In the genomic region with DNA sequence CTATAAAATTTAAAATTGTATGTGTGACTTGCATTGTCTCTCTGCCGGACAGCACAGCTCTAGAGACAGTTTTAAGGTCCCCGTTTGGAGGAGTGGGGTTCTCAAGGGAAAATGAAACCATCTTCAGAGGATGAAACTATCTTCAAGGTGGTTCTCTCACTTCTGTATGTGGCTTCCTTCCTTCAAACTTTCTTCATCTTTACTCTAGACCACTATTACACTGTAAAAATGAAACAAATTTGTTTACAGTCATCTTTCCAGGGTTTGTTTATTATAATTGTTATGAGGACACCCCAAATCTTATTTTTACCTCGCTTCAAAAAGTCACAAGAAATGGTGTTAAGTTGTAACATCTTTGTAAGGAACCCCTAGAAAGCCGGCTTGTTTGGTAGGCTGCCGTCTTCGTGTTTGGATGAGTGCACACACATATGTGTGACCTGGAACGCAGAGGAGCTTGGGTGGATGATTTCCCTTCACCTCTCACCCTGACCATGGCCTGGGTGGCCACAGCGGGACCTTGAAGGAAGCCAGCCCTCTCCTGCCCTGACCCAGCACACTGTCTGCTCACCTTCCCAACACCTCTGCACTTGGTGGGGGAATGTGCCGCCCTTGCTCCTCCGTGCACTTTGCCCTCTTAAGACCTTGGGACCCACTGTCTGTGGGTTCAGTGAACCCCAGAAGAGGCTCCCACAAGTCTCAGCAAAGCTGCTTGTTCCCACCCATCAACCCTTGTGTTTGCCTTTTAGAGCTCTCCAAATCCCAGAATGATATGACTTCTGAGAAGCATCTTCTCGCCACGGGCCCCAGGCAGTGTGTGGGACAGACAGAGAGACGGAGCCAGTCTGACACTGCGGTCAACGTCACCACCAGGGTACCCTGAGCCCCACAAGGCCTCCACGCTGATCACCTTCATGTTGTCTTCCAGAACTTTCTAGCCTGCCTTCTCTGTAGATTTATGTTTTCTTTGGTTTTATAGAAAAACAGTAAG, we compare ENCODE assay signal across 9 cellular contexts.
DNase-seq lines count a peak whose midpoint lies in the region; ATAC-seq and TF ChIP-seq lines count a peak whose summit lies in the region.
"Had no signal": no experiment of that assay in that cellular context is flagged by ENCODE, and none has a peak within 500 bp of the region (broad histone marks: within the 10 kb centered on the region; RNA-seq: fewer than 3 reads in every experiment).

No MANE protein-coding gene starts in this region.

- H3K4me2 ChIP-seq in mammary epithelial cell (ENCODE audit: insufficient read depth, low read depth, low read length), result no peak overlapping the region

- no peaks in the 10 kb centered on the region for H4K20me1 ChIP-seq in mammary epithelial cell (ENCODE audit: insufficient read depth, low read length)

- H3K4me1 Mint-ChIP-seq in naive thymus-derived CD4-positive, alpha-beta T cell, result peaks cover 28 to 78% (median 36%) of the 10 kb centered on the region in 7 donors

- peak overlapping the region; percentile 31 for H3K4me3 ChIP-seq in naive thymus-derived CD4-positive, alpha-beta T cell (ENCODE audit: low read length)
- no peak overlapping the region for H3K4me3 ChIP-seq in mammary epithelial cell (replicated peaks in 1 of 3; ENCODE audit: insufficient read depth in 1 of 3, low read depth in 2 of 3, low read length in 3 of 3)

- peak overlapping the region in 9 of 10 donors; percentile 23 to 71 (median 49) for H3K4me3 Mint-ChIP-seq in naive thymus-derived CD4-positive, alpha-beta T cell
- H3K4me3 Mint-ChIP-seq: nephron had no signal

- in situ Hi-C loops in mammary epithelial cell (cut with MboI; ENCODE audit: low sequenced_read_pairs in 2 of 2), result no loop called here

- H3K27ac Mint-ChIP-seq in naive thymus-derived CD4-positive, alpha-beta T cell, result peak overlapping the region; percentile 63 to 90 (median 76)

- CTCF ChIA-PET in naive thymus-derived CD4-positive, alpha-beta T cell (lab: Charles Lee), result interaction anchor here (0.6 to 1.7 kb wide), 3 partner anchors 13 to 75 kb away, joined by 3 to 5 read pairs (median 4); no protein-coding TSS in a partner anchor
- CTCF ChIA-PET in mammary epithelial cell (lab: Charles Lee; ENCODE audit: low non-redundant PET), result no interaction called here

- no peaks in the 10 kb centered on the region for H3K27me3 ChIP-seq in naive thymus-derived CD4-positive, alpha-beta T cell (ENCODE audit: control insufficient read depth in 2 of 2, insufficient read depth in 2 of 2, low read length in 2 of 2)
- no peaks in the 10 kb centered on the region for H3K27me3 ChIP-seq in mammary epithelial cell (ENCODE audit: insufficient read depth, low read length)

- H3K36me3 ChIP-seq in naive thymus-derived CD4-positive, alpha-beta T cell (ENCODE audit: control insufficient read depth in 2 of 3, insufficient read depth in 3 of 3, low read length in 3 of 3), result peaks cover 0 to 42% (median 4%) of the 10 kb centered on the region in 3 experiments
- no peaks in the 10 kb centered on the region for H3K36me3 ChIP-seq in mammary epithelial cell (ENCODE audit: insufficient read depth, low read length)

- no peak for TF ChIP-seq CTCF in mammary epithelial cell (conservative IDR thresholded peaks at IDR 0.05 in 1 of 2, IDR thresholded peaks at IDR 0.05 in 1 of 2; ENCODE audit: extremely low read depth in 1 of 2, insufficient read depth in 1 of 2, low read depth in 1 of 2, low read length in 2 of 2)

- BruUV-seq in mammary epithelial cell (replicated peaks; lab: Mats Ljungman, UMichigan), result no TSS peak

- H3K79me2 ChIP-seq in mammary epithelial cell (ENCODE audit: insufficient read depth, low read length), result no peaks in the 10 kb centered on the region

- H3K27me3 Mint-ChIP-seq in naive thymus-derived CD4-positive, alpha-beta T cell, result no peaks in the 10 kb centered on the region

- H3K9ac ChIP-seq in mammary epithelial cell (ENCODE audit: insufficient read depth, low read length), result no peak overlapping the region

- peaks cover 10 to 58% of the 10 kb centered on the region in 2 donors for H3K4me1 ChIP-seq in naive thymus-derived CD4-positive, alpha-beta T cell (ENCODE audit: control insufficient read depth in 2 of 2, insufficient read depth in 2 of 2, low read length in 2 of 2)
- H3K4me1 ChIP-seq in mammary epithelial cell (ENCODE audit: insufficient read depth, low read length), result peaks cover 15% of the 10 kb centered on the region

- 92% methylated on average over 16 of the region's 16 CpGs for WGBS in mammary epithelial cell (ENCODE audit: low coverage, missing lambda C conversion rate)

- no peaks in the 10 kb centered on the region for H3K9me3 ChIP-seq in naive thymus-derived CD4-positive, alpha-beta T cell (ENCODE audit: control insufficient read depth in 2 of 3, low read length in 3 of 3)
- no peaks in the 10 kb centered on the region for H3K9me3 ChIP-seq in mammary epithelial cell (replicated peaks; ENCODE audit: insufficient read depth, low read length)

- dilution Hi-C loops in mammary epithelial cell (cut with HindIII; ENCODE audit: low sequenced_read_pairs), result no loop called here

- POLR2A ChIA-PET in naive thymus-derived CD4-positive, alpha-beta T cell (lab: Charles Lee), result interaction anchor here (0.8 kb wide), 1 partner anchor 10 kb away, joined by 5 read pairs; no protein-coding TSS in a partner anchor

- no peak overlapping the region for H3K27ac ChIP-seq in naive thymus-derived CD4-positive, alpha-beta T cell (ENCODE audit: low read depth, low read length)
- H3K27ac ChIP-seq in mammary epithelial cell (ENCODE audit: insufficient read depth, low read depth, low read length), result no peak overlapping the region

- ATAC-seq in GM18867 (IDR thresholded peaks at IDR 0.05; ENCODE audit: unreplicated experiment), result peak; percentile 72
- ATAC-seq in GM21619 (IDR thresholded peaks at IDR 0.05; ENCODE audit: unreplicated experiment), result peak; percentile 63
- ATAC-seq in HG03565 (IDR thresholded peaks at IDR 0.05; ENCODE audit: unreplicated experiment), result peak; percentile 54
- ATAC-seq in naive thymus-derived CD4-positive, alpha-beta T cell, result peak; percentile 48

- intact Hi-C loops in naive thymus-derived CD4-positive, alpha-beta T cell (cut with micrococcal nuclease), result loop anchor here in 1 of 2 donors (5.0 kb wide), 1 partner anchor 390 kb away; no protein-coding TSS in a partner anchor
- intact Hi-C loops in mammary epithelial cell (cut with micrococcal nuclease), result no loop called here

- no peak overlapping the region for H2AFZ ChIP-seq in mammary epithelial cell (ENCODE audit: low read depth, low read length)

- DNase-seq in naive thymus-derived CD4-positive, alpha-beta T cell, result no peak
- DNase-seq in mammary epithelial cell (no peak), NCI-H446 treated with DMSO at 0.1 percent for 48 hours (lab: John Stamatoyannopoulos, UW) (no peak), DMS153 treated with DMSO at 0.1 percent for 48 hours (lab: John Stamatoyannopoulos, UW; ENCODE audit: unreplicated experiment) (no peak)
- DNase-seq in activated CD4-positive, alpha-beta T cell treated with anti-CD3 and anti-CD28 coated beads, Interleukin-2, amount 50 U/mL, for 1 hour, result no peak

- no peaks in the 10 kb centered on the region for H3K9me3 Mint-ChIP-seq in naive thymus-derived CD4-positive, alpha-beta T cell
- H3K9me3 Mint-ChIP-seq: nephron had no signal

- H3K36me3 Mint-ChIP-seq in naive thymus-derived CD4-positive, alpha-beta T cell, result peaks cover 3 to 60% (median 27%) of the 10 kb centered on the region in 5 donors
